16 cellular contexts compared by ENCODE assay signal in the genomic region with DNA sequence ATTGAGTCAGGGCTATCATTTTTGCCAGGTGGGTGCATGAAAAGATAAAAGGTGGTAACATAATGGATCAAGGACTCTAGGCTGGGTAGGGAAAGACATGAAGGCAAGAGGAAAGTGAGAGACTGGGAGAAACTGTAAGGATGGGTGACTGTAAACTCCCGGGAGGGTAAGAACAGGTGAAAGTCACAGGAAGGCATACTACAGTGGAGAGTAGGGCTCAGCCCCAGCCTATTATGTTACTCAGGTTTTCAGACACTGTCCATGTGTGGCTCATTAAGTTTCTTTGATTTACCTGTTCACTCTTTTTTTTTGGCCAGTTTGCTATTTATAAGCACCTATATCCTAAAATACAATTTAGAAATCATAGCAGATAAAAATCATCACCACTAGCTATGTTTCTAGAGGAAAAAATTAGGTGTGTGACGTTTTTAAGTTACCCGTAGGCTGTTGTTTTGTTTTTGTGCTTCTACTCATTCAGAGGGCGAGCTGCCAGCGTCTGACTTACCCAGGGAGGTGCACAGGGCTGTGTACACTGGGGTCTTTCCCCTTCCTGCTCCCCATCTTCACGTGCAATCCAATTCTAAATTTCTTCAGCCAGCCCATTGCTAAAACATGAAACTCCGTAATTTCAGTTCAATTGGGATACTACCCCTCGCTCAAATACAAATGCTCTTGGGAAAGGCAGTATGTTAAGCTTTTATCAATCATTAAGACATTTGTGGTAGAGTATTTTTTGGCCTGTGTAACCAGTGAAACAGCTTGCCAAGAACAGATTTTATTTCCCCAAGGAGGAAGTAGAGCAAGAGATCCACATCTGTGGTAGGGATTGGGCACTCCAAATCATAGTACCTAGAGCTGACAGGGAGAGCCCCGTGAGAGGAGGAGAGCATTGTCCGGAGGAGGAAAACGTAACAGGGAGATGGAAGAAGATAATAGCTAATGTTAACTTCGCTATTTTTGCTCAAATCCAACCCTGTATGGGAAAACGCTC. TPM values are rescaled to one million over a fixed set of nuclear protein-coding genes. Genes with fewer than 3 reads are reported as not detected.
A peak's percentile ranks its signal among the peaks of the same experiment; 100 is the strongest.
DNase-seq lines count a peak whose midpoint lies in the region; ATAC-seq, FAIRE-seq and TF ChIP-seq lines count a peak whose summit lies in the region.
"Had no signal": no experiment of that assay in that cellular context is flagged by ENCODE, and none has a peak within 500 bp of the region (broad histone marks: within the 10 kb centered on the region; RNA-seq: fewer than 3 reads in every experiment).

No MANE protein-coding gene starts in this region.

- H3K79me2 ChIP-seq in fibroblast of lung (ENCODE audit: control insufficient read depth, insufficient read depth, low read length): peaks cover 27% of the 10 kb centered on the region

- H3K9ac ChIP-seq in fibroblast of lung (ENCODE audit: insufficient read depth, low read length): no peak overlapping the region

- no peak overlapping the region for H3K4me3 ChIP-seq in RWPE2 (ENCODE audit: severe bottlenecking)
- peak overlapping the region; percentile 6 to 48 (median 15) for H3K4me3 ChIP-seq in fibroblast of lung (replicated peaks in 1 of 4; ENCODE audit: control extremely low read depth in 1 of 4, insufficient read depth in 1 of 4, low read depth in 3 of 4, low read length in 4 of 4)
- no peak overlapping the region for H3K4me3 ChIP-seq in pancreas

- H3K4me1 ChIP-seq in RWPE2 (ENCODE audit: insufficient read depth, poor library complexity, severe bottlenecking) (peaks cover 60% of the 10 kb centered on the region), fibroblast of lung (ENCODE audit: control insufficient read depth, extremely low read depth, insufficient read depth, low read length) (peaks cover 14% of the 10 kb centered on the region), pancreas (peaks cover 0 to 13% (median 8%) of the 10 kb centered on the region in 3 donors)

- H3K36me3 ChIP-seq in RWPE2 (ENCODE audit: low read depth) (peaks cover 22% of the 10 kb centered on the region), fibroblast of lung (ENCODE audit: control insufficient read depth, insufficient read depth, low read length) (no peaks in the 10 kb centered on the region), pancreas (no peaks in the 10 kb centered on the region)

- H3K27ac ChIP-seq in RWPE2 (ENCODE audit: poor library complexity, severe bottlenecking) (peak overlapping the region; percentile 71), fibroblast of lung (ENCODE audit: insufficient read depth, low read length) (peak overlapping the region; percentile 52), pancreas (no peak overlapping the region)

- H3K4me2 ChIP-seq in fibroblast of lung (ENCODE audit: extremely low read depth, insufficient read depth, low read length): peak overlapping the region; percentile 94

- no peak overlapping the region for H2AFZ ChIP-seq in fibroblast of lung (ENCODE audit: low read length)

- intact Hi-C loops in pancreas (cut with DNase I): loop anchor here in 2 of 3 donors (5.0 to 10.0 kb wide), 2 partner anchors 58 to 66 kb away; partner anchors contain the start of genes MOSMO (in 1 of the 2) and PDZD9 (in 1 of the 2)

- H4K20me1 ChIP-seq in fibroblast of lung (ENCODE audit: control insufficient read depth, extremely low read depth, insufficient read depth, low read length): no peaks in the 10 kb centered on the region

- H3K27me3 ChIP-seq in RWPE2 (ENCODE audit: insufficient read depth, poor library complexity, severe bottlenecking) (no peaks in the 10 kb centered on the region), fibroblast of lung (ENCODE audit: control insufficient read depth, insufficient read depth, low read length) (no peaks in the 10 kb centered on the region), pancreas (no peaks in the 10 kb centered on the region)

- TF ChIP-seq CTCF in RWPE2 (IDR thresholded peaks at IDR 0.05; ENCODE audit: poor library complexity, severe bottlenecking) (no peak), fibroblast of lung (conservative IDR thresholded peaks at IDR 0.05 in 1 of 2, IDR thresholded peaks at IDR 0.05 in 1 of 2; ENCODE audit: low read depth in 1 of 2, low read length in 2 of 2) (no peak), pancreas (IDR thresholded peaks at IDR 0.05) (no peak)

- FAIRE-seq in pancreas (lab: Jason Lieb, UNC): no peak

- H3K9me3 ChIP-seq in RWPE2 (ENCODE audit: severe bottlenecking) (peaks cover 6% of the 10 kb centered on the region), fibroblast of lung (ENCODE audit: control insufficient read depth, insufficient read depth, low read depth, low read length) (no peaks in the 10 kb centered on the region), pancreas (no peaks in the 10 kb centered on the region)

- DNase-seq in DMS 273 (lab: John Stamatoyannopoulos, UW; ENCODE audit: unreplicated experiment) (peak; percentile 86), RWPE2 (ENCODE audit: low spot score) (no peak), fibroblast of lung (ENCODE audit: low read depth in 2 of 2) (peak; percentile 58 to 80), pancreas (no peak), mucosa of gallbladder (ENCODE audit: low spot score) (no peak), A172 (ENCODE audit: low spot score) (no peak)
- DNase-seq: activated CD8-positive, alpha-beta memory T cell treated with anti-CD3 and anti-CD28 coated beads for 24 hours; activated naive CD8-positive, alpha-beta T cell treated with anti-CD3 and anti-CD28 coated beads for 36 hours; CD4-positive, alpha-beta memory T cell; effector CD4-positive, alpha-beta T cell; naive B cell; NCI-H1048; stimulated activated CD8-positive, alpha-beta memory T cell treated with anti-CD3 and anti-CD28 coated beads, Interleukin-4, amount 100 ng/mL, for 48 hours; T-helper 17 cell had no signal

- 52 to 60% methylated on average over 13 of the region's 13 CpGs for WGBS in pancreas, 2 donors

- peak; percentile 68 for ATAC-seq in RWPE2 (ENCODE audit: low read depth)
- ATAC-seq in pancreas: peak; percentile 57 to 81 (median 60)
- ATAC-seq in GM21526 (IDR thresholded peaks at IDR 0.05; ENCODE audit: low FRiP score, unreplicated experiment): no peak
- no peak for ATAC-seq in GM21528 (IDR thresholded peaks at IDR 0.05; ENCODE audit: low FRiP score, unreplicated experiment)
- ATAC-seq: T-helper 17 cell had no signal

RNA-seq across cellular contexts. Expression of gene VWA3A, which starts 21.7 kb away (rescaled TPM):
- total RNA-seq in fibroblast of lung (0.17 TPM in 1 of 2 replicates, not detected in the other), pancreas (under 1 TPM in 3 of 6 donors, not detected in 3; 0.06 to 0.24 (median 0.09) TPM), mucosa of gallbladder (0.32 TPM)
- polyA plus RNA-seq in fibroblast of lung (0.06 TPM in 1 of 2 replicates, not detected in the other), pancreas (under 1 TPM; 0.09 to 0.11 TPM)
- not detected in 2 replicates for polyA plus RNA-seq in fibroblast of lung (2012)
- polyA minus RNA-seq in fibroblast of lung (ENCODE audit: low replicate concordance): not detected in 2 replicates
- 0.19 TPM in 1 of 2 replicates, not detected in the other for total RNA-seq in A172 (2014; rRNA removed; shearing (Covaris generic))
- polyA plus RNA-seq: CD4-positive, alpha-beta memory T cell had no signal

Comparison
In these comparisons a context has a peak if more than half of its experiments do, and no peak if none do; other contexts are left out.
1. DNase-seq: peak in DMS 273 (single experiment) and fibroblast of lung (2 of 2); none in RWPE2 (single experiment), pancreas (0 of 6), mucosa of gallbladder (single experiment) and A172 (single experiment).
2. ATAC-seq: peak in RWPE2 (single experiment) and pancreas (4 of 4); none in GM21526 (single experiment) and GM21528 (single experiment).
3. H3K27ac ChIP-seq: peak in RWPE2 (single experiment) and fibroblast of lung (single experiment); none in pancreas (0 of 4).
4. H3K4me3 ChIP-seq: peak in fibroblast of lung (4 of 4); none in RWPE2 (single experiment) and pancreas (0 of 4).